Comparison of ENCODE assay signal across 28 cellular contexts in the genomic region with DNA sequence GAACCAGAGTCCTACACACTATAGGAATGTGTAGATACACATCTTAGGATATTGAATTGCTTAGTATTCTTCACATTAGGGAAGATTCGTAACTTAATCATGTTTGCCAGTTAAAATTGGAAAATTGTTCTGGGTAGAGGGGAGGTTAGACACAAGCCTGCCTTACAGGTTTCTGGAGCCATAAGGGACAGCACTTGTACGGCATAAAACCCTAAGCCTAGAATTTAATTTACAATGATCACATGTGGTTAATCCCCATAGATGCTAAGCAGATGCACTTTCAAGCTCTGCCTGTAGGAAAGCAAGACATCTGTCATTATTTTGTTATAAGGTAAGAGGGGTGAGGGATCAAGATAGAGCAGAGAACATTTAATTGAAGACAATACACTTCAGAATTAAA.
"Had no signal": no experiment of that assay in that cellular context is flagged by ENCODE, and none has a peak within 500 bp of the region (broad histone marks: within the 10 kb centered on the region; RNA-seq: fewer than 3 reads in every experiment).

No MANE protein-coding gene starts in this region.

- H3K36me3 ChIP-seq: esophagus squamous epithelium, heart right ventricle, left lung, neutrophil, right lobe of liver, thoracic aorta, tibial nerve, upper lobe of left lung had no signal

- H3K79me2 ChIP-seq: parathyroid adenoma had no signal

- H3K27ac Mint-ChIP-seq: mesothelial cell of epicardium; naive B cell; natural killer cell treated with Interleukin-12 subunit alpha and Interleukin-12 subunit beta and Interleukin-15 and Interleukin-18, amount 100 ng/mL, for 72 hours; progenitor cell of endocrine pancreas; stimulated activated naive B cell treated with anti-CD40 and anti-IgM and Interleukin-4, amounts not matched to agents 10 μg/mL and 1 μg/mL and 100 μg/mL, for 72 hours; stimulated activated naive CD8-positive, alpha-beta T cell treated with anti-CD3 and anti-CD28 coated beads, Interleukin-15, Interleukin-2, amounts not matched to agents 100 ng/mL and 50 ng/mL, for 24 hours had no signal

- H3K4me1 ChIP-seq: esophagus squamous epithelium, heart right ventricle, left lung, parathyroid adenoma, right lobe of liver, tibial nerve, upper lobe of left lung had no signal

- H3K4me1 Mint-ChIP-seq: naive B cell; neural crest cell; stimulated activated naive B cell treated with anti-CD40 and anti-IgM and Interleukin-4, amounts not matched to agents 10 μg/mL and 1 μg/mL and 100 μg/mL, for 72 hours had no signal

- H3K4me3 Mint-ChIP-seq: mesothelial cell of epicardium; naive B cell; natural killer cell treated with Interleukin-12 subunit alpha and Interleukin-12 subunit beta and Interleukin-15 and Interleukin-18, amount 100 ng/mL, for 72 hours; neural crest cell; stimulated activated naive B cell treated with anti-CD40 and anti-IgM and Interleukin-4, amounts not matched to agents 10 μg/mL and 1 μg/mL and 100 μg/mL, for 72 hours; stimulated activated naive CD8-positive, alpha-beta T cell treated with anti-CD3 and anti-CD28 coated beads, Interleukin-15, Interleukin-2, amounts not matched to agents 100 ng/mL and 50 ng/mL, for 24 hours had no signal

- DNase-seq: dermis blood vessel endothelial cell; effector memory CD4-positive, alpha-beta T cell; erythroblast; esophagus squamous epithelium; foreskin melanocyte; glutamatergic neuron; heart right ventricle; hippocampal formation; left cardiac atrium; left lung; mesenchymal stem cell; mucosa of descending colon; naive B cell; right lobe of liver; small intestine; stimulated activated CD4-positive, alpha-beta T cell treated with anti-CD3 and anti-CD28 coated beads, Interleukin-15, amount 100 ng/mL, for 24 hours; stimulated activated CD4-positive, alpha-beta T cell treated with anti-CD3 and anti-CD28 coated beads, Interleukin-2, amount 100 ng/mL, for 48 hours; stimulated activated naive B cell treated with anti-CD40 and anti-IgM and Interleukin-4, amounts not matched to agents 10 μg/mL and 1 μg/mL and 100 μg/mL, for 72 hours; upper lobe of left lung had no signal

- H3K27ac ChIP-seq: esophagus squamous epithelium, heart right ventricle, left lung, neutrophil, parathyroid adenoma, right lobe of liver, thoracic aorta, tibial nerve, upper lobe of left lung had no signal

- H2AFZ ChIP-seq: parathyroid adenoma had no signal

- H3K27me3 Mint-ChIP-seq: naive B cell; natural killer cell treated with Interleukin-12 subunit alpha and Interleukin-12 subunit beta and Interleukin-15 and Interleukin-18, amount 100 ng/mL, for 72 hours; progenitor cell of endocrine pancreas; stimulated activated naive B cell treated with anti-CD40 and anti-IgM and Interleukin-4, amounts not matched to agents 10 μg/mL and 1 μg/mL and 100 μg/mL, for 72 hours; stimulated activated naive CD8-positive, alpha-beta T cell treated with anti-CD3 and anti-CD28 coated beads, Interleukin-15, Interleukin-2, amounts not matched to agents 100 ng/mL and 50 ng/mL, for 24 hours had no signal

- H3K27me3 ChIP-seq: esophagus squamous epithelium, heart right ventricle, left lung, neutrophil, right lobe of liver, tibial nerve, upper lobe of left lung had no signal

- ATAC-seq: heart right ventricle; left cardiac atrium; left lung; mucosa of descending colon; natural killer cell treated with Interleukin-12 subunit alpha and Interleukin-12 subunit beta and Interleukin-15 and Interleukin-18, amount 100 ng/mL, for 72 hours; right lobe of liver; stimulated activated naive B cell treated with anti-CD40 and anti-IgM and Interleukin-4, amounts not matched to agents 10 μg/mL and 1 μg/mL and 100 μg/mL, for 72 hours had no signal

- H3K9ac ChIP-seq: parathyroid adenoma had no signal

- H3K36me3 Mint-ChIP-seq: mesothelial cell of epicardium; naive B cell; stimulated activated naive B cell treated with anti-CD40 and anti-IgM and Interleukin-4, amounts not matched to agents 10 μg/mL and 1 μg/mL and 100 μg/mL, for 72 hours had no signal

- H3K9me3 ChIP-seq: esophagus squamous epithelium, mucosa of descending colon, neutrophil, right lobe of liver, thoracic aorta, upper lobe of left lung had no signal

- H3K4me3 ChIP-seq: esophagus squamous epithelium, heart right ventricle, left lung, mucosa of descending colon, right lobe of liver, thoracic aorta, tibial nerve, upper lobe of left lung had no signal
